Comparison of ENCODE assay signal across 37 cellular contexts in the genomic region with DNA sequence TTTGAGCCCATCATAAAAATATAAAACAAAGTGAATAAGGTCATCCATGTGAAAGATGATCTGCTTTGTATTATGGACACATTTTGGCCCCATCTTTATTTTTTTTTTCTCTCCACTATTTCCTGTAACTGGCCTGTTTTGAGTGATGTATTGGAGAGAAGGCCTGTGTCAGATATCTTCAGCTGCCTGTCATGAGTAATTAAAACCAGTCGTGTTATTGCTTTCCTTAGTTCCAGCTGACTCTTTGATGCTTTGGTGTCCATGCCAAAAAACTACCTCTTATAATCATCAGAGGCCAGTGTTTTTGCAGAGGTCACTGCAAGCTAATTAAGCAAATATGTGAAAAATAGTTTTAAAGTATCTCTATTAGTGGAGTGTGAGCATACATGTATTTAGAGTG. TPM values are rescaled to one million over a fixed set of nuclear protein-coding genes. Genes with fewer than 3 reads are reported as not detected.
"Had no signal": no experiment of that assay in that cellular context is flagged by ENCODE, and none has a peak within 500 bp of the region (broad histone marks: within the 10 kb centered on the region; RNA-seq: fewer than 3 reads in every experiment).

No MANE protein-coding gene starts in this region.

- H3K27ac ChIP-seq: coronary artery, dorsolateral prefrontal cortex, epithelial cell of prostate, esophagus squamous epithelium, gastrocnemius medialis, heart right ventricle, hepatocyte, left lung, lower lobe of right lung had no signal

- H3K9me3 ChIP-seq: gastrocnemius medialis, lower lobe of right lung, mucosa of descending colon had no signal

- H3K4me3 Mint-ChIP-seq: immature natural killer cell; mesothelial cell of epicardium; naive B cell; naive thymus-derived CD8-positive, alpha-beta T cell had no signal

- DNase-seq: dermis blood vessel endothelial cell; dorsolateral prefrontal cortex; effector CD4-positive, alpha-beta T cell; effector memory CD4-positive, alpha-beta T cell; erythroblast; esophagus squamous epithelium; foreskin fibroblast; foreskin melanocyte; gastrocnemius medialis; glutamatergic neuron; head of caudate nucleus; heart right ventricle; hypothalamus; immature natural killer cell; islet precursor cell; kidney; kidney glomerular epithelial cell; left colon; left lung; left ventricle myocardium superior; lower lobe of right lung; mesenchymal stem cell; mucosa of descending colon; naive B cell; naive thymus-derived CD8-positive, alpha-beta T cell had no signal

- H3K36me3 ChIP-seq: esophagus squamous epithelium, gastrocnemius medialis, heart right ventricle, left lung, lower lobe of right lung had no signal

- H2AFZ ChIP-seq: hepatocyte had no signal

- H3K4me1 Mint-ChIP-seq: immature natural killer cell; naive B cell; naive thymus-derived CD8-positive, alpha-beta T cell had no signal

- H3K27ac Mint-ChIP-seq: immature natural killer cell; mesothelial cell of epicardium; naive B cell; naive thymus-derived CD8-positive, alpha-beta T cell had no signal

- H3K4me2 ChIP-seq: hepatocyte had no signal

- H3K27me3 ChIP-seq: esophagus squamous epithelium, gastrocnemius medialis, heart right ventricle, hepatocyte, left lung had no signal

- H3K4me3 ChIP-seq: coronary artery, dorsolateral prefrontal cortex, esophagus squamous epithelium, gastrocnemius medialis, heart right ventricle, hepatocyte, left lung, lower lobe of right lung, mucosa of descending colon had no signal

- H3K79me2 ChIP-seq: hepatocyte had no signal

- ATAC-seq: esophagus mucosa; gastrocnemius medialis; heart right ventricle; left colon; left lung; left ventricle myocardium superior; lower lobe of right lung; mucosa of descending colon; naive thymus-derived CD8-positive, alpha-beta T cell had no signal

- H3K36me3 Mint-ChIP-seq: immature natural killer cell had no signal

- FAIRE-seq: colon, kidney had no signal

- H3K4me1 ChIP-seq: esophagus squamous epithelium, gastrocnemius medialis, heart right ventricle, left lung, lower lobe of right lung had no signal

RNA-seq across cellular contexts. Expression of gene NTMT2, which starts 29.7 kb away (rescaled TPM):
- total RNA-seq: dermis blood vessel endothelial cell; esophagus mucosa; esophagus squamous epithelium; fibroblast of lung; gastrocnemius medialis; glomerular endothelial cell; hepatocyte; kidney; left colon; left lung; lower leg skin; lower lobe of right lung; lung microvascular endothelial cell; mesenteric fat pad; mesothelial cell of epicardium; mucosa of descending colon; myocyte; naive thymus-derived CD8-positive, alpha-beta T cell had no signal
- polyA plus RNA-seq: fibroblast of lung; hepatocyte; immature natural killer cell; naive thymus-derived CD8-positive, alpha-beta T cell had no signal
